Comparison of ENCODE assay signal across 1 cellular context in genomic region chr5:119379929-119380328, GRCh38.
TF ChIP-seq lines count a peak whose summit lies in the region.

No MANE protein-coding gene starts in this region.

TF ChIP-seq in HepG2, 621 proteins besides CTCF, POLR2A, EP300 and RAD21 (continued from another document):
- TF ChIP-seq LCORL (IDR thresholded peaks at IDR 0.05) (no peak), LCORL (CRISPR knock-in tag; IDR thresholded peaks at IDR 0.05) (no peak), ZMYM4 (CRISPR knock-in tag; IDR thresholded peaks at IDR 0.05) (no peak)
